In the genomic region with DNA sequence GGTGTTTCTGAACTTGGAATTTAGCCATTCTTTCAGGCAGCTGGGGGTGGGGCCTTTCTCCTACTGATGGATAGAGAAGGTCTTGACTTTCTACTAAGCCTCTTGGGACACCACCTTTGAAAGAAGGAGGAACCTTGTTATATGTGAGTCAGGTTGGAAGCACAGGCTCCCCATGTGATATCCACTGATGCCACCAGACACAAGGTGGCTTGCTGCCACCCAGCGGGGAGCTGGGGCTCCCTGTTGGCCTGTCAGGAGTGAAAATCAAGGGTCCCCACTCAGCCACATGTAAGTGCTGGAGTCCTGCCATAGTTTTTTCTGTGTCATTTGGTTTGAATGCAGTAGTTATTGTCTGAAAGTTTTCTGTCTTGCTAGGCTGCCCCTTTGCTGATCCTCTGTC, we compare ENCODE assay signal across 9 cellular contexts.
DNase-seq lines count a peak whose midpoint lies in the region; ATAC-seq and TF ChIP-seq lines count a peak whose summit lies in the region.
"Had no signal": no experiment of that assay in that cellular context is flagged by ENCODE, and none has a peak within 500 bp of the region (broad histone marks: within the 10 kb centered on the region; RNA-seq: fewer than 3 reads in every experiment).

No MANE protein-coding gene starts in this region.

- no peaks in the 10 kb centered on the region for H3K9me3 ChIP-seq in hepatocyte (ENCODE audit: low read depth)
- H3K9me3 ChIP-seq: sigmoid colon had no signal

- no peak for ATAC-seq in HG02970 (IDR thresholded peaks at IDR 0.05; ENCODE audit: low FRiP score, unreplicated experiment)

- no peak overlapping the region for H3K4me2 ChIP-seq in hepatocyte

- 83% methylated on average over 1 of the region's 1 CpG for WGBS in hepatocyte (ENCODE audit: low lambda C conversion rate, missing lambda C conversion rate)

- no peaks in the 10 kb centered on the region for H3K36me3 ChIP-seq in GM06990 (ENCODE audit: control insufficient read depth, insufficient read depth, low read length)
- no peaks in the 10 kb centered on the region for H3K36me3 ChIP-seq in hepatocyte (replicated peaks; ENCODE audit: insufficient read depth, low read depth)
- H3K36me3 ChIP-seq: sigmoid colon had no signal

- TF ChIP-seq CTCF in GM06990 (IDR thresholded peaks at IDR 0.05; ENCODE audit: insufficient read depth, low read length, poor library complexity, severe bottlenecking), result peak; percentile 55
- TF ChIP-seq CTCF in HFFc6 (IDR thresholded peaks at IDR 0.05), result peak; percentile 71
- TF ChIP-seq CTCF in hepatocyte (IDR thresholded peaks at IDR 0.05; ENCODE audit: poor library complexity), result peak; percentile 23

- H3K4me1 Mint-ChIP-seq in HFFc6 (ENCODE audit: low read depth), result peaks cover 22% of the 10 kb centered on the region

- no peak for DNase-seq in GM06990 (ENCODE audit: extremely low read depth, insufficient read length)
- DNase-seq in HFFc6, result peak; percentile 47
- peak; percentile 32 for DNase-seq in RPMI8226
- DNase-seq in hepatocyte (ENCODE audit: low spot score), result peak; percentile 40
- DNase-seq in activated gamma-delta T cell treated with Interleukin-2 at 50 U/mL for 16 hours, result no peak
- no peak for DNase-seq in activated T-cell treated with anti-CD3 and anti-CD28 coated beads, Interleukin-2, amount 50 U/mL, for 48 hours
- DNase-seq: NCI-H2227 treated with DMSO at 0.1 percent for 48 hours, sigmoid colon had no signal

- H3K4me3 Mint-ChIP-seq in HFFc6, result no peak overlapping the region

- no peak overlapping the region for H3K27ac Mint-ChIP-seq in HFFc6

- H3K9me2 ChIP-seq in hepatocyte (replicated peaks; ENCODE audit: insufficient read depth), result no peaks in the 10 kb centered on the region

- H3K36me3 Mint-ChIP-seq in HFFc6 (ENCODE audit: low read depth), result peaks cover 5% of the 10 kb centered on the region; the same call in 1 of the 2 replicates

- H4K20me1 ChIP-seq in hepatocyte (ENCODE audit: insufficient read depth, poor library complexity, severe bottlenecking), result no peaks in the 10 kb centered on the region

- H3K27me3 ChIP-seq in GM06990 (replicated peaks; ENCODE audit: control insufficient read depth, insufficient read depth, low read length) (no peaks in the 10 kb centered on the region; the same call in 1 of the 2 replicates), hepatocyte (no peaks in the 10 kb centered on the region)
- H3K27me3 ChIP-seq: sigmoid colon had no signal

- no peak overlapping the region for H2AFZ ChIP-seq in hepatocyte

- H3K27ac ChIP-seq in hepatocyte, result no peak overlapping the region
- H3K27ac ChIP-seq: sigmoid colon had no signal

- H3K9me3 Mint-ChIP-seq in HFFc6, result peaks cover 7% of the 10 kb centered on the region; the same call in 1 of the 2 replicates

- H3K4me3 ChIP-seq in GM06990 (replicated peaks; ENCODE audit: low read depth, low read length) (no peak overlapping the region), hepatocyte (no peak overlapping the region)
- H3K4me3 ChIP-seq: sigmoid colon had no signal

- peaks cover 16% of the 10 kb centered on the region for H3K27me3 Mint-ChIP-seq in HFFc6 (ENCODE audit: insufficient read depth)

- peaks cover 12% of the 10 kb centered on the region for H3K4me1 ChIP-seq in hepatocyte (ENCODE audit: insufficient read depth)
- H3K4me1 ChIP-seq: sigmoid colon had no signal

- H3K79me2 ChIP-seq in hepatocyte, result no peaks in the 10 kb centered on the region

Comparison
In these comparisons a context has a peak if more than half of its experiments do, and no peak if none do; other contexts are left out.
1. DNase-seq: peak in HFFc6 (single experiment), RPMI8226 (single experiment) and hepatocyte (single experiment); none in GM06990 (single experiment), activated gamma-delta T cell treated with Interleukin-2 at 50 U/mL for 16 hours (single experiment) and activated T-cell treated with anti-CD3 and anti-CD28 coated beads, Interleukin-2, amount 50 U/mL, for 48 hours (0 of 2).
2. Peak in every context shown above with its lines, with median percentiles within 50 percentile points of each other: CTCF ChIP-seq.